Comparison of ENCODE assay signal across 9 cellular contexts in genomic region chr13:49323344-49323743, GRCh38.
"Had no signal": no experiment of that assay in that cellular context is flagged by ENCODE, and none has a peak within 500 bp of the region (broad histone marks: within the 10 kb centered on the region; RNA-seq: fewer than 3 reads in every experiment).

No MANE protein-coding gene starts in this region.

- H3K9me3 Mint-ChIP-seq: GM23338, H9, HFFc6 had no signal

- H3K4me1 ChIP-seq: HAP-1 had no signal

- H3K27ac Mint-ChIP-seq: GM23338, H9, HFFc6 had no signal

- H3K4me1 Mint-ChIP-seq: GM23338, H9 had no signal

- DNase-seq: GM23248, GOT3, H7, H9, HCEC 1CT, HFFc6 had no signal

- H3K4me3 Mint-ChIP-seq: GM23338, H9, HFFc6 had no signal

- H3K9ac ChIP-seq: GM23248 had no signal

- H3K9me3 ChIP-seq: HAP-1 had no signal

- H3K4me3 ChIP-seq: GM23248, GM23338, HAP-1 had no signal

- H3K36me3 ChIP-seq: HAP-1 had no signal

- ATAC-seq: GM23338, HCT116 had no signal

- H3K4me2 ChIP-seq: GM23338 had no signal

- H3K27ac ChIP-seq: GM23248 had no signal

- H2AFZ ChIP-seq: GM23248, GM23338 had no signal
